ENCODE assay signal across 1 cellular context in the genomic region with DNA sequence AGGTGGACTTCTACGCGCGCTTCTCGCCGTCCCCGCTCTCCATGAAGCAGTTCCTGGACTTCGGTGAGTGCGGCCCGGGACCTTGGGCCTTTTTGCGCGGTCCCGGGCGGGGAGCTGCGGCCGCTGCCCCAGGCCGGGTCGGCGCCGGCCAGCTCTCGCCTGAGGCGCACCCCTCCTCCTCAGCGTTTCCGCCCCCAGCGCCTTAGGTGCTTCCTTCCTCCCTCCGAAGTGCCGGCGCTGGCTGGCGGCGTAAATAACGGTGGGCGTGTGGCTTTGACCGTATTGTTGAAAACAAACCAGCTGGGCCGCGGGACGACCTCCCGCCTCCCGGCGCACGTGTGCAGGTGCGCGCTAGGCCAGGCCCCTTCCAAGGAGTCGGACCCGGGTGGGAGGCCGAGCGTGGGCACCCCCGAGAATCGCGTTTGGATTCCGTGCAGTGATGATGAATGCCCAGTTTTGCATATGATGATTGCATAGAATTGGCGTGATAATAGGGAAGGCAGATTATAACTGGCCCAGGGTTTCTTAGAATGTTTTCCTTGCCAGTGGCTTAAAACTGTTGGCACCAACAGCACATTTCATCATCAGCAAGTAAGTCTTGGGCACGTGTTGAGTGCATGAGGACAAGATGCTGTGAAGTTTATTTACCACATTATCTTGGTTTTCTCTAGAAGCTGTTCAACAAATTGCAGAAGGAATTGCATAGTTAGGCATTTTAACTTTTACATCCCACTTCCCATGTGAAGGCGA.
TF ChIP-seq lines count a peak whose summit lies in the region.

No MANE protein-coding gene starts in this region.

TF ChIP-seq in HepG2, 621 proteins besides CTCF, POLR2A, EP300 and RAD21 (continued from another document and continues in another):
- TF ChIP-seq AGO1 (IDR thresholded peaks at IDR 0.05; ENCODE audit: low read depth, low read length, poor library complexity, severe bottlenecking), result no peak
- TF ChIP-seq, protein P1, sequence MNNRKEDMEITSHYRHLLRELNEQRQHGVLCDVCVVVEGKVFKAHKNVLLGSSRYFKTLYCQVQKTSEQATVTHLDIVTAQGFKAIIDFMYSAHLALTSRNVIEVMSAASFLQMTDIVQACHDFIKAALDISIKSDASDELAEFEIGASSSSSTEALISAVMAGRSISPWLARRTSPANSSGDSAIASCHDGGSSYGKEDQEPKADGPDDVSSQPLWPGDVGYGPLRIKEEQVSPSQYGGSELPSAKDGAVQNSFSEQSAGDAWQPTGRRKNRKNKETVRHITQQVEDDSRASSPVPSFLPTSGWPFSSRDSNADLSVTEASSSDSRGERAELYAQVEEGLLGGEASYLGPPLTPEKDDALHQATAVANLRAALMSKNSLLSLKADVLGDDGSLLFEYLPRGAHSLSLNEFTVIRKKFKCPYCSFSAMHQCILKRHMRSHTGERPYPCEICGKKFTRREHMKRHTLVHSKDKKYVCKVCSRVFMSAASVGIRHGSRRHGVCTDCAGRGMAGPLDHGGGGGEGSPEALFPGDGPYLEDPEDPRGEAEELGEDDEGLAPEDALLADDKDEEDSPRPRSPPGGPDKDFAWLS (CRISPR knock-in tag; IDR thresholded peaks at IDR 0.05; ENCODE audit: borderline replicate concordance), result no peak
- peak; percentile 69; the same call in 1 of the 2 replicates for TF ChIP-seq ZBTB44 (CRISPR knock-in tag; IDR thresholded peaks at IDR 0.05)
- TF ChIP-seq ZNF224 (CRISPR knock-in tag; IDR thresholded peaks at IDR 0.05), result no peak; the same call in 1 of the 2 replicates
- peak; percentile 76 for TF ChIP-seq NAIF1 (CRISPR knock-in tag; IDR thresholded peaks at IDR 0.05; ENCODE audit: borderline replicate concordance)
- no peak for TF ChIP-seq ATAD3A (CRISPR knock-in tag; IDR thresholded peaks at IDR 0.05)
- peak; percentile 47; the same call in 1 of the 2 replicates for TF ChIP-seq ZNF333 (CRISPR knock-in tag; IDR thresholded peaks at IDR 0.05; ENCODE audit: borderline replicate concordance)
- no peak for TF ChIP-seq KAT2B (IDR thresholded peaks at IDR 0.05; ENCODE audit: borderline replicate concordance, low read depth, low read length)
- TF ChIP-seq BCLAF1 (IDR thresholded peaks at IDR 0.05), result no peak
- TF ChIP-seq E2F2 (CRISPR knock-in tag; IDR thresholded peaks at IDR 0.05; ENCODE audit: borderline replicate concordance), result peak; percentile 51; the same call in 1 of the 2 replicates
- TF ChIP-seq RBFOX2 (IDR thresholded peaks at IDR 0.05; ENCODE audit: low read depth, low read length), result peak; percentile 78
- peak; percentile 34; the same call in 1 of the 2 replicates for TF ChIP-seq ZNF329 (CRISPR knock-in tag; IDR thresholded peaks at IDR 0.05; ENCODE audit: low read depth)
- TF ChIP-seq JUNB (CRISPR knock-in tag; IDR thresholded peaks at IDR 0.05; ENCODE audit: borderline replicate concordance), result peak; percentile 54
- TF ChIP-seq, protein P2, sequence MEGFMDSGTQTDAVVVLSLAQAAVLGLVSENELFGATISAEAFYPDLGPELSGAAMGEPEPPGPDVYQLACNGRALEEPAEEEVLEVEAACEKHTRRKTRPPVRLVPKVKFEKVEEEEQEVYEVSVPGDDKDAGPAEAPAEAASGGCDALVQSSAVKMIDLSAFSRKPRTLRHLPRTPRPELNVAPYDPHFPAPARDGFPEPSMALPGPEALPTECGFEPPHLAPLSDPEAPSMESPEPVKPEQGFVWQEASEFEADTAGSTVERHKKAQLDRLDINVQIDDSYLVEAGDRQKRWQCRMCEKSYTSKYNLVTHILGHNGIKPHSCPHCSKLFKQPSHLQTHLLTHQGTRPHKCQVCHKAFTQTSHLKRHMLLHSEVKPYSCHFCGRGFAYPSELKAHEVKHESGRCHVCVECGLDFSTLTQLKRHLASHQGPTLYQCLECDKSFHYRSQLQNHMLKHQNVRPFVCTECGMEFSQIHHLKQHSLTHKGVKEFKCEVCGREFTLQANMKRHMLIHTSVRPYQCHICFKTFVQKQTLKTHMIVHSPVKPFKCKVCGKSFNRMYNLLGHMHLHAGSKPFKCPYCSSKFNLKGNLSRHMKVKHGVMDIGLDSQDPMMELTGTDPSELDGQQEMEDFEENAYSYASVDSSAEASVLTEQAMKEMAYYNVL (CRISPR knock-in tag; IDR thresholded peaks at IDR 0.05; ENCODE audit: borderline replicate concordance), result no peak
- TF ChIP-seq SIN3A (IDR thresholded peaks at IDR 0.05; ENCODE audit: borderline replicate concordance, low read depth, low read length), result 0 out of 2 replicates have a peak, but pooled peaks have one; percentile 62
- TF ChIP-seq ZNF253 (CRISPR knock-in tag; IDR thresholded peaks at IDR 0.05; ENCODE audit: borderline replicate concordance), result peak; percentile 69; the same call in 1 of the 2 replicates
- TF ChIP-seq ZNF274 (CRISPR knock-in tag; IDR thresholded peaks at IDR 0.05), result peak; percentile 72; the same call in 1 of the 2 replicates
- TF ChIP-seq, protein P3, sequence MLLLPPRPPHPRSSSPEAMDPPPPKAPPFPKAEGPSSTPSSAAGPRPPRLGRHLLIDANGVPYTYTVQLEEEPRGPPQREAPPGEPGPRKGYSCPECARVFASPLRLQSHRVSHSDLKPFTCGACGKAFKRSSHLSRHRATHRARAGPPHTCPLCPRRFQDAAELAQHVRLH (CRISPR knock-in tag; IDR thresholded peaks at IDR 0.05; ENCODE audit: borderline replicate concordance, low read depth), result no peak
- TF ChIP-seq ZNF121 (CRISPR knock-in tag; IDR thresholded peaks at IDR 0.05), result peak; percentile 7; the same call in 1 of the 2 replicates
- TF ChIP-seq, protein P4, sequence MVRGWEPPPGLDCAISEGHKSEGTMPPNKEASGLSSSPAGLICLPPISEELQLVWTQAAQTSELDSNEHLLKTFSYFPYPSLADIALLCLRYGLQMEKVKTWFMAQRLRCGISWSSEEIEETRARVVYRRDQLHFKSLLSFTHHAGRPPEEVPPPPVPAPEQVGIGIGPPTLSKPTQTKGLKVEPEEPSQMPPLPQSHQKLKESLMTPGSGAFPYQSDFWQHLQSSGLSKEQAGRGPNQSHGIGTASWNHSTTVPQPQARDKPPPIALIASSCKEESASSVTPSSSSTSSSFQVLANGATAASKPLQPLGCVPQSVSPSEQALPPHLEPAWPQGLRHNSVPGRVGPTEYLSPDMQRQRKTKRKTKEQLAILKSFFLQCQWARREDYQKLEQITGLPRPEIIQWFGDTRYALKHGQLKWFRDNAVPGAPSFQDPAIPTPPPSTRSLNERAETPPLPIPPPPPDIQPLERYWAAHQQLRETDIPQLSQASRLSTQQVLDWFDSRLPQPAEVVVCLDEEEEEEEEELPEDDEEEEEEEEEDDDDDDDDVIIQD (CRISPR knock-in tag; IDR thresholded peaks at IDR 0.05; ENCODE audit: low read depth), result no peak
- no peak for TF ChIP-seq ZNF773 (CRISPR knock-in tag; IDR thresholded peaks at IDR 0.05; ENCODE audit: borderline replicate concordance)
- TF ChIP-seq ZNF781 (CRISPR knock-in tag; IDR thresholded peaks at IDR 0.05; ENCODE audit: borderline replicate concordance, not compliant biosample characterization), result peak; percentile 51
- TF ChIP-seq, protein P5, sequence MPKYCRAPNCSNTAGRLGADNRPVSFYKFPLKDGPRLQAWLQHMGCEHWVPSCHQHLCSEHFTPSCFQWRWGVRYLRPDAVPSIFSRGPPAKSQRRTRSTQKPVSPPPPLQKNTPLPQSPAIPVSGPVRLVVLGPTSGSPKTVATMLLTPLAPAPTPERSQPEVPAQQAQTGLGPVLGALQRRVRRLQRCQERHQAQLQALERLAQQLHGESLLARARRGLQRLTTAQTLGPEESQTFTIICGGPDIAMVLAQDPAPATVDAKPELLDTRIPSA (CRISPR knock-in tag; IDR thresholded peaks at IDR 0.05; ENCODE audit: borderline replicate concordance), result no peak; the same call in 1 of the 2 replicates
- no peak; the same call in 1 of the 2 replicates for TF ChIP-seq SP2 (CRISPR knock-in tag; IDR thresholded peaks at IDR 0.05)
- 0 out of 2 replicates have a peak, but pooled peaks have one; percentile 2 for TF ChIP-seq KDM5A (IDR thresholded peaks at IDR 0.05; ENCODE audit: borderline replicate concordance, low read length)
- TF ChIP-seq XRCC5 (optimal IDR thresholded peaks at IDR 0.05; ENCODE audit: low read length), result no peak
- TF ChIP-seq, protein P6, sequence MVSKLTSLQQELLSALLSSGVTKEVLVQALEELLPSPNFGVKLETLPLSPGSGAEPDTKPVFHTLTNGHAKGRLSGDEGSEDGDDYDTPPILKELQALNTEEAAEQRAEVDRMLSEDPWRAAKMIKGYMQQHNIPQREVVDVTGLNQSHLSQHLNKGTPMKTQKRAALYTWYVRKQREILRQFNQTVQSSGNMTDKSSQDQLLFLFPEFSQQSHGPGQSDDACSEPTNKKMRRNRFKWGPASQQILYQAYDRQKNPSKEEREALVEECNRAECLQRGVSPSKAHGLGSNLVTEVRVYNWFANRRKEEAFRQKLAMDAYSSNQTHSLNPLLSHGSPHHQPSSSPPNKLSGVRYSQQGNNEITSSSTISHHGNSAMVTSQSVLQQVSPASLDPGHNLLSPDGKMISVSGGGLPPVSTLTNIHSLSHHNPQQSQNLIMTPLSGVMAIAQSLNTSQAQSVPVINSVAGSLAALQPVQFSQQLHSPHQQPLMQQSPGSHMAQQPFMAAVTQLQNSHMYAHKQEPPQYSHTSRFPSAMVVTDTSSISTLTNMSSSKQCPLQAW (CRISPR knock-in tag; IDR thresholded peaks at IDR 0.05), result peak; percentile 81
- TF ChIP-seq SETDB1 (CRISPR knock-in tag; IDR thresholded peaks at IDR 0.05; ENCODE audit: borderline replicate concordance), result no peak
- peak; percentile 19; the same call in 1 of the 2 replicates for TF ChIP-seq ZFP90 (CRISPR knock-in tag; IDR thresholded peaks at IDR 0.05; ENCODE audit: borderline replicate concordance)
- TF ChIP-seq ZNF20 (CRISPR knock-in tag; IDR thresholded peaks at IDR 0.05), result peak; percentile 56; the same call in 1 of the 2 replicates
- 0 out of 2 replicates have a peak, but pooled peaks have one; percentile 61 for TF ChIP-seq KLF13 (CRISPR knock-in tag; IDR thresholded peaks at IDR 0.05)
- peak; percentile 84 for TF ChIP-seq PHF8 (CRISPR knock-in tag; IDR thresholded peaks at IDR 0.05)
- TF ChIP-seq NFE2L2 (IDR thresholded peaks at IDR 0.05; ENCODE audit: low read length), result no peak
- TF ChIP-seq ZSCAN20 (CRISPR knock-in tag; IDR thresholded peaks at IDR 0.05; ENCODE audit: borderline replicate concordance), result no peak; the same call in 1 of the 2 replicates
- TF ChIP-seq SIN3B (IDR thresholded peaks at IDR 0.05; ENCODE audit: low read length), result no peak
- TF ChIP-seq ZNF589 (CRISPR knock-in tag; conservative IDR thresholded peaks at IDR 0.05), result peak; percentile 84; the same call in 1 of the 2 replicates
- 0 out of 2 replicates have a peak, but pooled peaks have one; percentile 89 for TF ChIP-seq ZNF572 (CRISPR knock-in tag; IDR thresholded peaks at IDR 0.05)
- no peak; the same call in 1 of the 2 replicates for TF ChIP-seq SOX13 (IDR thresholded peaks at IDR 0.05)
- peak in 1 of 2 experiments; percentile 51; a peak in 1 of 4 replicates for TF ChIP-seq SOX13 (CRISPR knock-in tag; conservative IDR thresholded peaks at IDR 0.05 in 1 of 2, IDR thresholded peaks at IDR 0.05 in 1 of 2)
- TF ChIP-seq SMAD1 (CRISPR knock-in tag; IDR thresholded peaks at IDR 0.05; ENCODE audit: borderline replicate concordance, low read depth), result no peak
- TF ChIP-seq RNF2 (conservative IDR thresholded peaks at IDR 0.05; ENCODE audit: low read depth), result no peak; the same call in 1 of the 2 replicates
- TF ChIP-seq, protein P7, sequence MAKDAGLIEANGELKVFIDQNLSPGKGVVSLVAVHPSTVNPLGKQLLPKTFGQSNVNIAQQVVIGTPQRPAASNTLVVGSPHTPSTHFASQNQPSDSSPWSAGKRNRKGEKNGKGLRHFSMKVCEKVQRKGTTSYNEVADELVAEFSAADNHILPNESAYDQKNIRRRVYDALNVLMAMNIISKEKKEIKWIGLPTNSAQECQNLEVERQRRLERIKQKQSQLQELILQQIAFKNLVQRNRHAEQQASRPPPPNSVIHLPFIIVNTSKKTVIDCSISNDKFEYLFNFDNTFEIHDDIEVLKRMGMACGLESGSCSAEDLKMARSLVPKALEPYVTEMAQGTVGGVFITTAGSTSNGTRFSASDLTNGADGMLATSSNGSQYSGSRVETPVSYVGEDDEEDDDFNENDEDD (CRISPR knock-in tag; IDR thresholded peaks at IDR 0.05; ENCODE audit: borderline replicate concordance), result peak; percentile 62; the same call in 1 of the 2 replicates
- TF ChIP-seq SRF (IDR thresholded peaks at IDR 0.05; ENCODE audit: low read depth, low read length), result no peak
- no peak for TF ChIP-seq ARID2 (CRISPR knock-in tag; IDR thresholded peaks at IDR 0.05; ENCODE audit: borderline replicate concordance)
- TF ChIP-seq FOXP1 (IDR thresholded peaks at IDR 0.05), result no peak
- peak; percentile 31; the same call in 1 of the 2 replicates for TF ChIP-seq FOXP1 (CRISPR knock-in tag; IDR thresholded peaks at IDR 0.05)
